Comparison of ENCODE assay signal across 2 cellular contexts in the genomic region with DNA sequence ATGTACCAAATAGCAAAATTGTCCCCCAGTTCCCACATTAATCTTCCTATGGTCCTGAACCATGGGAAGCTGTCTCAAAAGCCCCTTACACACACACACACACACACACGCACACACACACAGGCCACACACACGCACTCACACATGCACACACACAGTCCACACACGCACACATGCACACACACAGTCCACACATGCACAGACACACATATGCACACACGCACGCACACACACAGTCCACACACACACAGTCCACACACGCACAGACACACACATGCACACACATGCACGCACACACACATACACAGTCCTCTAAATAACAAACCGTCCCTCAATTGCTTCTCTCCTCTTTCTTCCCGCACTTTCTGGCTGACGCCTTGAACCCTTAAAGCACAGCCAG.
TF ChIP-seq lines count a peak whose summit lies in the region.

No MANE protein-coding gene starts in this region.

TF ChIP-seq in HepG2, 621 proteins besides CTCF, POLR2A, EP300 and RAD21:
- TF ChIP-seq ZNF136 (CRISPR knock-in tag; IDR thresholded peaks at IDR 0.05; ENCODE audit: low read depth): no peak
- TF ChIP-seq PITX1 (CRISPR knock-in tag; IDR thresholded peaks at IDR 0.05): no peak
- TF ChIP-seq DPF2 (CRISPR knock-in tag; IDR thresholded peaks at IDR 0.05; ENCODE audit: borderline replicate concordance, low read depth): no peak
- TF ChIP-seq ZFP36L1 (CRISPR knock-in tag; IDR thresholded peaks at IDR 0.05): no peak
- TF ChIP-seq, protein P1, sequence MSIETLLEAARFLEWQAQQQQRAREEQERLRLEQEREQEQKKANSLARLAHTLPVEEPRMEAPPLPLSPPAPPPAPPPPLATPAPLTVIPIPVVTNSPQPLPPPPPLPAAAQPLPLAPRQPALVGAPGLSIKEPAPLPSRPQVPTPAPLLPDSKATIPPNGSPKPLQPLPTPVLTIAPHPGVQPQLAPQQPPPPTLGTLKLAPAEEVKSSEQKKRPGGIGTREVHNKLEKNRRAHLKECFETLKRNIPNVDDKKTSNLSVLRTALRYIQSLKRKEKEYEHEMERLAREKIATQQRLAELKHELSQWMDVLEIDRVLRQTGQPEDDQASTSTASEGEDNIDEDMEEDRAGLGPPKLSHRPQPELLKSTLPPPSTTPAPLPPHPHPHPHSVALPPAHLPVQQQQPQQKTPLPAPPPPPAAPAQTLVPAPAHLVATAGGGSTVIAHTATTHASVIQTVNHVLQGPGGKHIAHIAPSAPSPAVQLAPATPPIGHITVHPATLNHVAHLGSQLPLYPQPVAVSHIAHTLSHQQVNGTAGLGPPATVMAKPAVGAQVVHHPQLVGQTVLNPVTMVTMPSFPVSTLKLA (IDR thresholded peaks at IDR 0.05): peak; percentile 76
- TF ChIP-seq ZNF615 (CRISPR knock-in tag; IDR thresholded peaks at IDR 0.05; ENCODE audit: borderline replicate concordance): no peak
- no peak for TF ChIP-seq ZNF382 (CRISPR knock-in tag; IDR thresholded peaks at IDR 0.05; ENCODE audit: borderline replicate concordance)
TF ChIP-seq in HepG2: peak in this region for 1.

TF ChIP-seq in H1, 55 proteins besides CTCF, POLR2A, EP300 and RAD21:
- TF ChIP-seq JUND (IDR thresholded peaks at IDR 0.05; ENCODE audit: low read length): no peak
- no peak for TF ChIP-seq BRCA1 (IDR thresholded peaks at IDR 0.05; ENCODE audit: low read depth, low read length)
- no peak for TF ChIP-seq KDM4A (IDR thresholded peaks at IDR 0.05; ENCODE audit: low read depth, low read length, severe bottlenecking)
- TF ChIP-seq BCL11A (IDR thresholded peaks at IDR 0.05; ENCODE audit: low read depth in 2 of 2, low read length in 2 of 2): no peak
- no peak for TF ChIP-seq CREB1 (IDR thresholded peaks at IDR 0.05)
- TF ChIP-seq, protein P2, sequence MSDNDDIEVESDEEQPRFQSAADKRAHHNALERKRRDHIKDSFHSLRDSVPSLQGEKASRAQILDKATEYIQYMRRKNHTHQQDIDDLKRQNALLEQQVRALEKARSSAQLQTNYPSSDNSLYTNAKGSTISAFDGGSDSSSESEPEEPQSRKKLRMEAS (IDR thresholded peaks at IDR 0.05): no peak
- no peak for TF ChIP-seq TAF7 (optimal IDR thresholded peaks at IDR 0.05; ENCODE audit: borderline replicate concordance, low read depth, low read length)
- TF ChIP-seq CBX5 (IDR thresholded peaks at IDR 0.05; ENCODE audit: low read depth, low read length): no peak
- TF ChIP-seq KDM5A (IDR thresholded peaks at IDR 0.05; ENCODE audit: low read length): no peak
- TF ChIP-seq TBP (IDR thresholded peaks at IDR 0.05; ENCODE audit: low read depth, low read length): no peak
- no peak for TF ChIP-seq YY1 (IDR thresholded peaks at IDR 0.05; ENCODE audit: low read depth, low read length)
- TF ChIP-seq SIX5 (IDR thresholded peaks at IDR 0.05; ENCODE audit: low read depth, low read length): no peak
- no peak for TF ChIP-seq CBX8 (IDR thresholded peaks at IDR 0.05; ENCODE audit: borderline replicate concordance, low read depth, low read length)
- no peak for TF ChIP-seq POLR2AphosphoS5 (IDR thresholded peaks at IDR 0.05; ENCODE audit: low read depth, low read length)
TF ChIP-seq in H1: peak in this region for 0.
